Comparison of ENCODE assay signal across 1 cellular context in the genomic region with DNA sequence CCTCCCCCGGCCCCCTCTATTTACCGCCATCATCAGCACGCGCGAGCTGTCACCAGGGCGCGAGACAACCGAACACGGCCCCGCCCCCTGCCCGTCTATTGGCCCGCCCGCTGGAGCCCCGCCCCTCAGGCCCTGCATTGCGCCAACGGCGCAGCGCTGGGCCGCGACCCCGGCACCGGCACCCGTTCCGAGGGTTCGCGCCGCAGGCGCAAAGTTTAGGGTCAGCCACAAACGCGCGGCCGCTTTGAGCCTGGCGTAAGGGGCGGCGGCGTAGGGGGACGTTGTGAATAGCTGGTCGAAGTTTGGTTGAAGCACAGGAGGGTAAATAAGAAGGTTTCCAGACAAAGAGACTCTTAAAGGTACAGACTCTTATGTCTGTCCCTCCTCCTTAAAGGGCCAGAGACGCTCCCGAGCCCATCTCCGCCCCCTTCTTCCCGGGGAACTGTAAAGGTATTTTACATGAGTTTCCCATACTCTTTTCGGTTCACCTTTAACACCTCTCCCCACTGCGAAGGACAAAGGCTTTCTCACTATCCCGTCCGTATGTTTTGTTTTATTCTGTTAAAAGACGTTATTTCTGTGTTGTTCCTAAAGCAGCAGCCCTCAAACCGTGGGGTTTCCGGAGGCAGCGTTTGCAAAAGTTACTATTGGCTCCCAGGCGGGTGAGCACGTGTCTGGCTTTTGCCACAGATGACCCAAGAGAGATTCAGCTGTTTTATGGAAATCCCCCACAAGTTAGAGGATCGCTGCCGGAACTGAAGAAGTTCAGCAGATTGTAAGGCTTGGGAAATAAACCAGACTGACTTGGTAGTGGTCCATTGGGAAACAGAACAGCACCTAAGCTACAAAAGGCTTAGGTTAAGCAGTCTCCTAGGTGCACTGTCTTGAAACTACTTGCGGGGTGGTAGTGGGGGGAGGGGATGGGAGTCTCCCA.
TF ChIP-seq lines count a peak whose summit lies in the region.

A gene (minus strand): TSS at position 76 of the 934 bp plus-strand sequence. CDS start 88,392 bp downstream, outside the sequence.

TF ChIP-seq in K562, 482 proteins besides CTCF, POLR2A, EP300 and RAD21 (continued from another document and continues in another):
- TF ChIP-seq, protein P1, sequence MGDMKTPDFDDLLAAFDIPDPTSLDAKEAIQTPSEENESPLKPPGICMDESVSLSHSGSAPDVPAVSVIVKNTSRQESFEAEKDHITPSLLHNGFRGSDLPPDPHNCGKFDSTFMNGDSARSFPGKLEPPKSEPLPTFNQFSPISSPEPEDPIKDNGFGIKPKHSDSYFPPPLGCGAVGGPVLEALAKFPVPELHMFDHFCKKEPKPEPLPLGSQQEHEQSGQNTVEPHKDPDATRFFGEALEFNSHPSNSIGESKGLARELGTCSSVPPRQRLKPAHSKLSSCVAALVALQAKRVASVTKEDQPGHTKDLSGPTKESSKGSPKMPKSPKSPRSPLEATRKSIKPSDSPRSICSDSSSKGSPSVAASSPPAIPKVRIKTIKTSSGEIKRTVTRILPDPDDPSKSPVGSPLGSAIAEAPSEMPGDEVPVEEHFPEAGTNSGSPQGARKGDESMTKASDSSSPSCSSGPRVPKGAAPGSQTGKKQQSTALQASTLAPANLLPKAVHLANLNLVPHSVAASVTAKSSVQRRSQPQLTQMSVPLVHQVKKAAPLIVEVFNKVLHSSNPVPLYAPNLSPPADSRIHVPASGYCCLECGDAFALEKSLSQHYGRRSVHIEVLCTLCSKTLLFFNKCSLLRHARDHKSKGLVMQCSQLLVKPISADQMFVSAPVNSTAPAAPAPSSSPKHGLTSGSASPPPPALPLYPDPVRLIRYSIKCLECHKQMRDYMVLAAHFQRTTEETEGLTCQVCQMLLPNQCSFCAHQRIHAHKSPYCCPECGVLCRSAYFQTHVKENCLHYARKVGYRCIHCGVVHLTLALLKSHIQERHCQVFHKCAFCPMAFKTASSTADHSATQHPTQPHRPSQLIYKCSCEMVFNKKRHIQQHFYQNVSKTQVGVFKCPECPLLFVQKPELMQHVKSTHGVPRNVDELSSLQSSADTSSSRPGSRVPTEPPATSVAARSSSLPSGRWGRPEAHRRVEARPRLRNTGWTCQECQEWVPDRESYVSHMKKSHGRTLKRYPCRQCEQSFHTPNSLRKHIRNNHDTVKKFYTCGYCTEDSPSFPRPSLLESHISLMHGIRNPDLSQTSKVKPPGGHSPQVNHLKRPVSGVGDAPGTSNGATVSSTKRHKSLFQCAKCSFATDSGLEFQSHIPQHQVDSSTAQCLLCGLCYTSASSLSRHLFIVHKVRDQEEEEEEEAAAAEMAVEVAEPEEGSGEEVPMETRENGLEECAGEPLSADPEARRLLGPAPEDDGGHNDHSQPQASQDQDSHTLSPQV (IDR thresholded peaks at IDR 0.05) = peak; percentile 82
- TF ChIP-seq, protein P2, sequence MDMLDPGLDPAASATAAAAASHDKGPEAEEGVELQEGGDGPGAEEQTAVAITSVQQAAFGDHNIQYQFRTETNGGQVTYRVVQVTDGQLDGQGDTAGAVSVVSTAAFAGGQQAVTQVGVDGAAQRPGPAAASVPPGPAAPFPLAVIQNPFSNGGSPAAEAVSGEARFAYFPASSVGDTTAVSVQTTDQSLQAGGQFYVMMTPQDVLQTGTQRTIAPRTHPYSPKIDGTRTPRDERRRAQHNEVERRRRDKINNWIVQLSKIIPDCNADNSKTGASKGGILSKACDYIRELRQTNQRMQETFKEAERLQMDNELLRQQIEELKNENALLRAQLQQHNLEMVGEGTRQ (CRISPR knock-in tag; IDR thresholded peaks at IDR 0.05) = peak; percentile 56
- no peak for TF ChIP-seq PRPF4 (IDR thresholded peaks at IDR 0.05; ENCODE audit: insufficient read depth, low read depth, low read length, poor library complexity, severe bottlenecking)
- TF ChIP-seq FOXJ3 (CRISPR knock-in tag; IDR thresholded peaks at IDR 0.05) = no peak
- no peak for TF ChIP-seq ZEB2 (IDR thresholded peaks at IDR 0.05)
- no peak for TF ChIP-seq HMG20B (CRISPR knock-in tag; IDR thresholded peaks at IDR 0.05)
- TF ChIP-seq, protein P3, sequence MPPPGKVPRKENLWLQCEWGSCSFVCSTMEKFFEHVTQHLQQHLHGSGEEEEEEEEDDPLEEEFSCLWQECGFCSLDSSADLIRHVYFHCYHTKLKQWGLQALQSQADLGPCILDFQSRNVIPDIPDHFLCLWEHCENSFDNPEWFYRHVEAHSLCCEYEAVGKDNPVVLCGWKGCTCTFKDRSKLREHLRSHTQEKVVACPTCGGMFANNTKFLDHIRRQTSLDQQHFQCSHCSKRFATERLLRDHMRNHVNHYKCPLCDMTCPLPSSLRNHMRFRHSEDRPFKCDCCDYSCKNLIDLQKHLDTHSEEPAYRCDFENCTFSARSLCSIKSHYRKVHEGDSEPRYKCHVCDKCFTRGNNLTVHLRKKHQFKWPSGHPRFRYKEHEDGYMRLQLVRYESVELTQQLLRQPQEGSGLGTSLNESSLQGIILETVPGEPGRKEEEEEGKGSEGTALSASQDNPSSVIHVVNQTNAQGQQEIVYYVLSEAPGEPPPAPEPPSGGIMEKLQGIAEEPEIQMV (tag; conservative IDR thresholded peaks at IDR 0.05; ENCODE audit: low read depth) = no peak
- no peak for TF ChIP-seq CAMTA2 (CRISPR knock-in tag; conservative IDR thresholded peaks at IDR 0.05)
- TF ChIP-seq PYGO2 (tag; IDR thresholded peaks at IDR 0.05) = no peak
- no peak for TF ChIP-seq NONO (IDR thresholded peaks at IDR 0.05; ENCODE audit: low read depth in 2 of 2, low read length in 1 of 2)
- TF ChIP-seq, protein P4, sequence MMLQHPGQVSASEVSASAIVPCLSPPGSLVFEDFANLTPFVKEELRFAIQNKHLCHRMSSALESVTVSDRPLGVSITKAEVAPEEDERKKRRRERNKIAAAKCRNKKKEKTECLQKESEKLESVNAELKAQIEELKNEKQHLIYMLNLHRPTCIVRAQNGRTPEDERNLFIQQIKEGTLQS (IDR thresholded peaks at IDR 0.05) = peak; percentile 55; the same call in 1 of the 2 replicates
- TF ChIP-seq, protein P4 (CRISPR knock-in tag; conservative IDR thresholded peaks at IDR 0.05) = no peak
- no peak for TF ChIP-seq NCOA4 (IDR thresholded peaks at IDR 0.05; ENCODE audit: partially characterized antibody)
- TF ChIP-seq PRMT5 (CRISPR knock-in tag; IDR thresholded peaks at IDR 0.05) = no peak
- no peak for TF ChIP-seq RBM34 (IDR thresholded peaks at IDR 0.05; ENCODE audit: borderline replicate concordance, insufficient read depth, low read length)
- TF ChIP-seq, protein P5, sequence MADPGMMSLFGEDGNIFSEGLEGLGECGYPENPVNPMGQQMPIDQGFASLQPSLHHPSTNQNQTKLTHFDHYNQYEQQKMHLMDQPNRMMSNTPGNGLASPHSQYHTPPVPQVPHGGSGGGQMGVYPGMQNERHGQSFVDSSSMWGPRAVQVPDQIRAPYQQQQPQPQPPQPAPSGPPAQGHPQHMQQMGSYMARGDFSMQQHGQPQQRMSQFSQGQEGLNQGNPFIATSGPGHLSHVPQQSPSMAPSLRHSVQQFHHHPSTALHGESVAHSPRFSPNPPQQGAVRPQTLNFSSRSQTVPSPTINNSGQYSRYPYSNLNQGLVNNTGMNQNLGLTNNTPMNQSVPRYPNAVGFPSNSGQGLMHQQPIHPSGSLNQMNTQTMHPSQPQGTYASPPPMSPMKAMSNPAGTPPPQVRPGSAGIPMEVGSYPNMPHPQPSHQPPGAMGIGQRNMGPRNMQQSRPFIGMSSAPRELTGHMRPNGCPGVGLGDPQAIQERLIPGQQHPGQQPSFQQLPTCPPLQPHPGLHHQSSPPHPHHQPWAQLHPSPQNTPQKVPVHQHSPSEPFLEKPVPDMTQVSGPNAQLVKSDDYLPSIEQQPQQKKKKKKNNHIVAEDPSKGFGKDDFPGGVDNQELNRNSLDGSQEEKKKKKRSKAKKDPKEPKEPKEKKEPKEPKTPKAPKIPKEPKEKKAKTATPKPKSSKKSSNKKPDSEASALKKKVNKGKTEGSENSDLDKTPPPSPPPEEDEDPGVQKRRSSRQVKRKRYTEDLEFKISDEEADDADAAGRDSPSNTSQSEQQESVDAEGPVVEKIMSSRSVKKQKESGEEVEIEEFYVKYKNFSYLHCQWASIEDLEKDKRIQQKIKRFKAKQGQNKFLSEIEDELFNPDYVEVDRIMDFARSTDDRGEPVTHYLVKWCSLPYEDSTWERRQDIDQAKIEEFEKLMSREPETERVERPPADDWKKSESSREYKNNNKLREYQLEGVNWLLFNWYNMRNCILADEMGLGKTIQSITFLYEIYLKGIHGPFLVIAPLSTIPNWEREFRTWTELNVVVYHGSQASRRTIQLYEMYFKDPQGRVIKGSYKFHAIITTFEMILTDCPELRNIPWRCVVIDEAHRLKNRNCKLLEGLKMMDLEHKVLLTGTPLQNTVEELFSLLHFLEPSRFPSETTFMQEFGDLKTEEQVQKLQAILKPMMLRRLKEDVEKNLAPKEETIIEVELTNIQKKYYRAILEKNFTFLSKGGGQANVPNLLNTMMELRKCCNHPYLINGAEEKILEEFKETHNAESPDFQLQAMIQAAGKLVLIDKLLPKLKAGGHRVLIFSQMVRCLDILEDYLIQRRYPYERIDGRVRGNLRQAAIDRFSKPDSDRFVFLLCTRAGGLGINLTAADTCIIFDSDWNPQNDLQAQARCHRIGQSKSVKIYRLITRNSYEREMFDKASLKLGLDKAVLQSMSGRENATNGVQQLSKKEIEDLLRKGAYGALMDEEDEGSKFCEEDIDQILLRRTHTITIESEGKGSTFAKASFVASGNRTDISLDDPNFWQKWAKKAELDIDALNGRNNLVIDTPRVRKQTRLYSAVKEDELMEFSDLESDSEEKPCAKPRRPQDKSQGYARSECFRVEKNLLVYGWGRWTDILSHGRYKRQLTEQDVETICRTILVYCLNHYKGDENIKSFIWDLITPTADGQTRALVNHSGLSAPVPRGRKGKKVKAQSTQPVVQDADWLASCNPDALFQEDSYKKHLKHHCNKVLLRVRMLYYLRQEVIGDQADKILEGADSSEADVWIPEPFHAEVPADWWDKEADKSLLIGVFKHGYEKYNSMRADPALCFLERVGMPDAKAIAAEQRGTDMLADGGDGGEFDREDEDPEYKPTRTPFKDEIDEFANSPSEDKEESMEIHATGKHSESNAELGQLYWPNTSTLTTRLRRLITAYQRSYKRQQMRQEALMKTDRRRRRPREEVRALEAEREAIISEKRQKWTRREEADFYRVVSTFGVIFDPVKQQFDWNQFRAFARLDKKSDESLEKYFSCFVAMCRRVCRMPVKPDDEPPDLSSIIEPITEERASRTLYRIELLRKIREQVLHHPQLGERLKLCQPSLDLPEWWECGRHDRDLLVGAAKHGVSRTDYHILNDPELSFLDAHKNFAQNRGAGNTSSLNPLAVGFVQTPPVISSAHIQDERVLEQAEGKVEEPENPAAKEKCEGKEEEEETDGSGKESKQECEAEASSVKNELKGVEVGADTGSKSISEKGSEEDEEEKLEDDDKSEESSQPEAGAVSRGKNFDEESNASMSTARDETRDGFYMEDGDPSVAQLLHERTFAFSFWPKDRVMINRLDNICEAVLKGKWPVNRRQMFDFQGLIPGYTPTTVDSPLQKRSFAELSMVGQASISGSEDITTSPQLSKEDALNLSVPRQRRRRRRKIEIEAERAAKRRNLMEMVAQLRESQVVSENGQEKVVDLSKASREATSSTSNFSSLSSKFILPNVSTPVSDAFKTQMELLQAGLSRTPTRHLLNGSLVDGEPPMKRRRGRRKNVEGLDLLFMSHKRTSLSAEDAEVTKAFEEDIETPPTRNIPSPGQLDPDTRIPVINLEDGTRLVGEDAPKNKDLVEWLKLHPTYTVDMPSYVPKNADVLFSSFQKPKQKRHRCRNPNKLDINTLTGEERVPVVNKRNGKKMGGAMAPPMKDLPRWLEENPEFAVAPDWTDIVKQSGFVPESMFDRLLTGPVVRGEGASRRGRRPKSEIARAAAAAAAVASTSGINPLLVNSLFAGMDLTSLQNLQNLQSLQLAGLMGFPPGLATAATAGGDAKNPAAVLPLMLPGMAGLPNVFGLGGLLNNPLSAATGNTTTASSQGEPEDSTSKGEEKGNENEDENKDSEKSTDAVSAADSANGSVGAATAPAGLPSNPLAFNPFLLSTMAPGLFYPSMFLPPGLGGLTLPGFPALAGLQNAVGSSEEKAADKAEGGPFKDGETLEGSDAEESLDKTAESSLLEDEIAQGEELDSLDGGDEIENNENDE (IDR thresholded peaks at IDR 0.05; ENCODE audit: low read depth, low read length) = no peak
- TF ChIP-seq, protein P6, sequence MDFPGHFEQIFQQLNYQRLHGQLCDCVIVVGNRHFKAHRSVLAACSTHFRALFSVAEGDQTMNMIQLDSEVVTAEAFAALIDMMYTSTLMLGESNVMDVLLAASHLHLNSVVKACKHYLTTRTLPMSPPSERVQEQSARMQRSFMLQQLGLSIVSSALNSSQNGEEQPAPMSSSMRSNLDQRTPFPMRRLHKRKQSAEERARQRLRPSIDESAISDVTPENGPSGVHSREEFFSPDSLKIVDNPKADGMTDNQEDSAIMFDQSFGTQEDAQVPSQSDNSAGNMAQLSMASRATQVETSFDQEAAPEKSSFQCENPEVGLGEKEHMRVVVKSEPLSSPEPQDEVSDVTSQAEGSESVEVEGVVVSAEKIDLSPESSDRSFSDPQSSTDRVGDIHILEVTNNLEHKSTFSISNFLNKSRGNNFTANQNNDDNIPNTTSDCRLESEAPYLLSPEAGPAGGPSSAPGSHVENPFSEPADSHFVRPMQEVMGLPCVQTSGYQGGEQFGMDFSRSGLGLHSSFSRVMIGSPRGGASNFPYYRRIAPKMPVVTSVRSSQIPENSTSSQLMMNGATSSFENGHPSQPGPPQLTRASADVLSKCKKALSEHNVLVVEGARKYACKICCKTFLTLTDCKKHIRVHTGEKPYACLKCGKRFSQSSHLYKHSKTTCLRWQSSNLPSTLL (IDR thresholded peaks at IDR 0.05) = no peak
- peak; percentile 71 for TF ChIP-seq SAP30 (IDR thresholded peaks at IDR 0.05; ENCODE audit: borderline replicate concordance, insufficient read depth, low read depth, low read length, poor library complexity, severe bottlenecking)
- TF ChIP-seq PHF20 (IDR thresholded peaks at IDR 0.05; ENCODE audit: partially characterized antibody) = no peak
- TF ChIP-seq ZNF695 (CRISPR knock-in tag; IDR thresholded peaks at IDR 0.05) = no peak
- no peak; a peak in 1 of 4 replicates for TF ChIP-seq SIX5 (IDR thresholded peaks at IDR 0.05; ENCODE audit: borderline replicate concordance in 1 of 2, insufficient read depth in 1 of 2, low read depth in 1 of 2, low read length in 2 of 2)
- no peak for TF ChIP-seq SMARCB1 (IDR thresholded peaks at IDR 0.05; ENCODE audit: insufficient read length, low read depth)
- TF ChIP-seq, protein P7, sequence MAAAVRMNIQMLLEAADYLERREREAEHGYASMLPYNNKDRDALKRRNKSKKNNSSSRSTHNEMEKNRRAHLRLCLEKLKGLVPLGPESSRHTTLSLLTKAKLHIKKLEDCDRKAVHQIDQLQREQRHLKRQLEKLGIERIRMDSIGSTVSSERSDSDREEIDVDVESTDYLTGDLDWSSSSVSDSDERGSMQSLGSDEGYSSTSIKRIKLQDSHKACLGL (CRISPR knock-in tag; IDR thresholded peaks at IDR 0.05; ENCODE audit: borderline replicate concordance, poor library complexity, severe bottlenecking) = no peak
- TF ChIP-seq KLF10 (CRISPR knock-in tag; IDR thresholded peaks at IDR 0.05) = no peak
